In the genomic region with DNA sequence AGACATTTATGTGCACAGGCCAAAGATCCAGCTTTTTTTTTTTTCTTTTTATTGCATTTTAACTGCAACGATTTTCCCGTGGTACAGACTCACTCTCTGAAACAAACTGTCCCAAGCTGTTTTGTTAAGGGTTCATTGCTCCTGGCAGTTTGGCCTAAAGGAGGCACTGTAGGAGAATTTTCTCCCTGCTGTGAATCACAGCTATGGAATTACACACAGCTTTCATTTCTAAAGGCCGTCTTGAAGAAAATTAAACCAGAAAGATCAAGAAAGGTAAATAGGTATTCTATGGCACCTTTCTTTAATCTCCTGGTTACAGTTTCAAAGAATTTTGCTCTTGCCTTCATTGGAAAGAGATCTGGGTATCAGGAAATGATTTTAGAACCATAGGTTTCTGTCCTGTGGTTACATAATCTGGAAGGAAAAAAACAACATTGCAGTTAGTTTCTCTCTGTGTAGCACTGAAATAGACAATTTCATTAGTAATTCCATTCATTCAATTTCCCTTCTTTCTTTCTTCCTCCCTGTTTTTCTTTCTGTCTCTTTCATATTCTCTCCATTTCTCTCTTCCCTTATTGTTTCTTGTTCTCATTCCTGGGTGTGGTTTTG, we compare ENCODE assay signal across 8 cellular contexts. TPM values are rescaled to one million over a fixed set of nuclear protein-coding genes. Genes with fewer than 3 reads are reported as not detected.
DNase-seq lines count a peak whose midpoint lies in the region; ATAC-seq and TF ChIP-seq lines count a peak whose summit lies in the region.

No MANE protein-coding gene starts in this region.

- H3K27me3 ChIP-seq in DND-41 (ENCODE audit: insufficient read depth, low read length, poor library complexity) (no peaks in the 10 kb centered on the region), MG63 (no peaks in the 10 kb centered on the region), layer of hippocampus (ENCODE audit: control insufficient read depth, insufficient read depth, low read length) (no peaks in the 10 kb centered on the region)

- H3K4me1 ChIP-seq in DND-41 (ENCODE audit: insufficient read depth, low read length), result no peaks in the 10 kb centered on the region; the same call in 1 of the 2 replicates

- H3K4me2 ChIP-seq in DND-41 (ENCODE audit: insufficient read depth, low read length), result no peak overlapping the region

- DNase-seq in DND-41 (no peak), MG63 (peak; percentile 3), cerebellar cortex (ENCODE audit: low spot score) (peak; percentile 21), substantia nigra (lab: John Stamatoyannopoulos, UW) (peak in 29 of 49 donors; percentile 3 to 69 (median 24)), T-helper 9 cell (no peak)
- DNase-seq in activated effector memory CD4-positive, alpha-beta T cell treated with Interleukin-2 at 50 U/mL for 16 hours, result no peak
- DNase-seq in effector CD8-positive, alpha-beta T cell (lab: John Stamatoyannopoulos, UW), result no peak

- H3K27ac ChIP-seq in DND-41 (ENCODE audit: low read length), result no peak overlapping the region
- peak overlapping the region; percentile 92 for H3K27ac ChIP-seq in layer of hippocampus (ENCODE audit: low read depth, low read length)
- peak overlapping the region; percentile 92 for H3K27ac ChIP-seq in substantia nigra (ENCODE audit: low read depth, low read length, poor library complexity, severe bottlenecking)

- TF ChIP-seq CTCF in DND-41 (IDR thresholded peaks at IDR 0.05; ENCODE audit: borderline replicate concordance, extremely low read depth, low read length, poor library complexity, severe bottlenecking), result peak; percentile 37

- no peak for ATAC-seq in DND-41 (ENCODE audit: insufficient read depth, low read depth)

- H3K36me3 ChIP-seq in DND-41 (ENCODE audit: insufficient read depth, low read length) (no peaks in the 10 kb centered on the region), MG63 (no peaks in the 10 kb centered on the region)

- no peak overlapping the region for H2AFZ ChIP-seq in DND-41 (ENCODE audit: low read depth, low read length)

- H4K20me1 ChIP-seq in DND-41 (ENCODE audit: insufficient read depth, low read length), result no peaks in the 10 kb centered on the region

- H3K79me2 ChIP-seq in DND-41 (ENCODE audit: insufficient read depth, low read length), result no peaks in the 10 kb centered on the region

- H3K9ac ChIP-seq in DND-41 (ENCODE audit: low read depth, low read length), result no peak overlapping the region

- H3K9me3 ChIP-seq in DND-41 (ENCODE audit: insufficient read depth, low read length, severe bottlenecking) (no peaks in the 10 kb centered on the region), MG63 (no peaks in the 10 kb centered on the region)

- H3K4me3 ChIP-seq in DND-41 (ENCODE audit: low read depth in 1 of 2, low read length in 2 of 2), result no peak overlapping the region
- peak overlapping the region; percentile 36 for H3K4me3 ChIP-seq in MG63

RNA-seq across cellular contexts. Expression of gene PDK4, which starts 51.2 kb away (rescaled TPM):
- 0.33 and 0.84 TPM in 2 replicates for total RNA-seq in MG63 (2014; rRNA removed; shearing (Covaris generic); ENCODE audit: low replicate concordance)

RNA-seq across cellular contexts. Expression of gene ASB4, which starts 59.4 kb away (rescaled TPM):
- total RNA-seq in MG63 (2014; rRNA removed; shearing (Covaris generic); ENCODE audit: low replicate concordance), result not detected in 2 replicates

Comparison
In these comparisons a context has a peak if more than half of its experiments do, and no peak if none do; other contexts are left out.
1. DNase-seq: peak in MG63 (single experiment), cerebellar cortex (single experiment) and substantia nigra (29 of 49); none in DND-41 (single experiment), activated effector memory CD4-positive, alpha-beta T cell treated with Interleukin-2 at 50 U/mL for 16 hours (single experiment), T-helper 9 cell (single experiment) and effector CD8-positive, alpha-beta T cell (single experiment).